In the genomic region with DNA sequence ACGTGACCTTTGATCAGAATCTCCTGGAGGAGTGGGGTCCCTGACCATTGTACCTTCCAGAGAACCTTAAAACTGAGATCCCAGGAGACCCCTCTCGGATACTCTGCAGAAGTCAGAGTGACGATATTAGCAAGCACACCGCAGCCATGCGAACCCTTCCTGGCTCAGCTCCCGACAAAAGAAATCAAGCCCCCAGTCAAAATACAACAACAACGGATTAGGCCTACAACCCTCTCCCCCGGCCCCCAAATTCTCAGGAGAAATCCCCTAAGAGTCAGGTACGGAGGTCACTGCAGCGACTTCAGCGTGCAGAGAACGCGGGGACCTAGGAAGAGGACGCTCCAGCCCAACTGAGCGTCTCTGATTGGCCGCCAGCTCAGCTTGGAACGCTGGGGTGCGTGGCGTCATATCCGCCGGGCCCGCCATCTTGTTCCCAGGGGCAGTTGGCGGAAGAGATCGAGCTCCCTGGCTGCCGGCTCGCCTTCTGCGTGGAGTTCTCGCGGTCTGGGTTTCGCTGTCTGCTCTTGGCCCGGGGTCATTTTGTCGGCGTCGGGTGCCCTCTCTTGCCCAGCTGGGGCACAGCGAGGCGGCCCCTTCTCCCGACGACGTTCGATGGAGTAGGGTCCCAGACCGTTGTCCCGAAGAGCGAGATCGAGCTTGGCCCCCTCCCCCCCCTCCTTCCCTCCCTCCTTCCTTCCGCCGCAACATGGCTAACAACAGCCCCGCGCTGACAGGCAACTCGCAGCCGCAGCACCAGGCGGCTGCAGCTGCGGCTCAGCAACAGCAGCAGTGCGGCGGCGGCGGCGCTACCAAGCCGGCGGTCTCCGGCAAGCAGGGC, we compare ENCODE assay signal across 8 cellular contexts. TPM values are rescaled to one million over a fixed set of nuclear protein-coding genes. Genes with fewer than 3 reads are reported as not detected.
DNase-seq lines count a peak whose midpoint lies in the region; ATAC-seq, FAIRE-seq and TF ChIP-seq lines count a peak whose summit lies in the region.

A gene with protein sequence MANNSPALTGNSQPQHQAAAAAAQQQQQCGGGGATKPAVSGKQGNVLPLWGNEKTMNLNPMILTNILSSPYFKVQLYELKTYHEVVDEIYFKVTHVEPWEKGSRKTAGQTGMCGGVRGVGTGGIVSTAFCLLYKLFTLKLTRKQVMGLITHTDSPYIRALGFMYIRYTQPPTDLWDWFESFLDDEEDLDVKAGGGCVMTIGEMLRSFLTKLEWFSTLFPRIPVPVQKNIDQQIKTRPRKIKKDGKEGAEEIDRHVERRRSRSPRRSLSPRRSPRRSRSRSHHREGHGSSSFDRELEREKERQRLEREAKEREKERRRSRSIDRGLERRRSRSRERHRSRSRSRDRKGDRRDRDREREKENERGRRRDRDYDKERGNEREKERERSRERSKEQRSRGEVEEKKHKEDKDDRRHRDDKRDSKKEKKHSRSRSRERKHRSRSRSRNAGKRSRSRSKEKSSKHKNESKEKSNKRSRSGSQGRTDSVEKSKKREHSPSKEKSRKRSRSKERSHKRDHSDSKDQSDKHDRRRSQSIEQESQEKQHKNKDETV (plus strand): TSS at position 425 of the 838 bp plus-strand sequence. CDS start 282 bp downstream, at position 707.

- peak within 1 kb of the TSS; percentile 69 for H2AFZ ChIP-seq in ACC112 (ENCODE audit: low read length, unreplicated experiment)

- DNase-seq in NCI-H2227 (lab: John Stamatoyannopoulos, UW; ENCODE audit: unreplicated experiment): peak; percentile 93
- peak; percentile 82 for DNase-seq in bronchial epithelial cell (ENCODE audit: low read depth)
- peak; percentile 97 for DNase-seq in iPS-NIHi7 (ENCODE audit: extremely low spot score)
- peak; percentile 72 for DNase-seq in smooth muscle cell of the brain vasculature (ENCODE audit: low read depth, low spot score)

- H3K27me3 ChIP-seq in ACC112 (ENCODE audit: insufficient read depth, low read length) (no peaks in the 10 kb centered on the region), bronchial epithelial cell (ENCODE audit: control insufficient read depth, insufficient read depth, low read length) (no peaks in the 10 kb centered on the region)

- H3K27ac ChIP-seq in ACC112 (ENCODE audit: low read depth, low read length): peak within 1 kb of the TSS; percentile 87

- H3K4me1 ChIP-seq in ACC112 (ENCODE audit: control insufficient read depth, insufficient read depth, low read length, unreplicated experiment): peaks cover 15% of the 10 kb centered on the region

- no peak for FAIRE-seq in bronchial epithelial cell (lab: Jason Lieb, UNC)

- ATAC-seq in GM18868 (IDR thresholded peaks at IDR 0.05; ENCODE audit: unreplicated experiment): peak; percentile 94
- ATAC-seq in HG03108 (IDR thresholded peaks at IDR 0.05; ENCODE audit: unreplicated experiment): peak; percentile 91

- peaks cover 59% of the 10 kb centered on the region for H3K79me2 ChIP-seq in ACC112 (ENCODE audit: control insufficient read depth, insufficient read depth, low read length, unreplicated experiment)

- H3K4me3 ChIP-seq in ACC112 (ENCODE audit: low read depth, low read length) (peak within 1 kb of the TSS; percentile 93), WI38 (ENCODE audit: low read depth, low read length) (peak within 1 kb of the TSS; percentile 65), bronchial epithelial cell (ENCODE audit: low read depth, low read length) (peak within 1 kb of the TSS; percentile 71)

- peaks cover 21% of the 10 kb centered on the region for H3K36me3 ChIP-seq in ACC112 (ENCODE audit: insufficient read depth, low read length)
- peaks cover 3% of the 10 kb centered on the region for H3K36me3 ChIP-seq in bronchial epithelial cell (ENCODE audit: control insufficient read depth, insufficient read depth, low read length)

- TF ChIP-seq CTCF in WI38 (IDR thresholded peaks at IDR 0.05; ENCODE audit: low read depth, low read length) (no peak), bronchial epithelial cell (IDR thresholded peaks at IDR 0.05; ENCODE audit: insufficient read depth, low read length, severe bottlenecking) (no peak)

RNA-seq across cellular contexts. Expression of the gene that starts here (rescaled TPM):
- total RNA-seq in bronchial epithelial cell: 11.3 and 14.3 TPM in 2 replicates

Comparison
In these comparisons a context has a peak if more than half of its experiments do, and no peak if none do; other contexts are left out.
1. Peak in every context shown above with its lines: DNase-seq, ATAC-seq, H3K4me3 ChIP-seq and H3K27ac ChIP-seq.